In genomic region chr2:2095360-2096093, GRCh38 we compare ENCODE assay signal across 1 cellular context.
TF ChIP-seq lines count a peak whose summit lies in the region.

No MANE protein-coding gene starts in this region.

TF ChIP-seq in H1, 55 proteins besides CTCF, POLR2A, EP300 and RAD21 (continued from another document):
- TF ChIP-seq MAX (IDR thresholded peaks at IDR 0.05) (no peak), SRF (IDR thresholded peaks at IDR 0.05; ENCODE audit: low read depth, low read length) (no peak), POU5F1 (IDR thresholded peaks at IDR 0.05; ENCODE audit: low read depth, low read length) (no peak), ATF2 (IDR thresholded peaks at IDR 0.05; ENCODE audit: low read length) (no peak), HDAC2 (IDR thresholded peaks at IDR 0.05; ENCODE audit: borderline replicate concordance in 1 of 2, low read depth in 2 of 2, low read length in 2 of 2) (no peak), POLR2AphosphoS5 (IDR thresholded peaks at IDR 0.05; ENCODE audit: low read depth, low read length) (no peak), SIN3A (conservative IDR thresholded peaks at IDR 0.05 in 1 of 2, IDR thresholded peaks at IDR 0.05 in 1 of 2; ENCODE audit: low read depth in 1 of 2, low read length in 2 of 2) (no peak), PHF8 (conservative IDR thresholded peaks at IDR 0.05; ENCODE audit: low read depth, low read length) (no peak), CEBPB (IDR thresholded peaks at IDR 0.05; ENCODE audit: low read depth, low read length) (no peak), KDM1A (IDR thresholded peaks at IDR 0.05; ENCODE audit: borderline replicate concordance, low read length) (no peak), KDM5A (IDR thresholded peaks at IDR 0.05; ENCODE audit: low read length) (no peak), JUN (IDR thresholded peaks at IDR 0.05; ENCODE audit: low read depth, low read length) (no peak), CTBP2 (IDR thresholded peaks at IDR 0.05; ENCODE audit: borderline replicate concordance, insufficient read depth, insufficient read length, low read length) (no peak), RFX5 (IDR thresholded peaks at IDR 0.05; ENCODE audit: borderline replicate concordance, low read depth, low read length) (no peak), ATF3 (IDR thresholded peaks at IDR 0.05; ENCODE audit: insufficient read depth, low read depth, low read length) (no peak), HDAC6 (IDR thresholded peaks at IDR 0.05; ENCODE audit: low read depth, low read length) (no peak)
TF ChIP-seq in H1: peak in this region for 0.
